Comparison of ENCODE assay signal across 12 cellular contexts in the genomic region with DNA sequence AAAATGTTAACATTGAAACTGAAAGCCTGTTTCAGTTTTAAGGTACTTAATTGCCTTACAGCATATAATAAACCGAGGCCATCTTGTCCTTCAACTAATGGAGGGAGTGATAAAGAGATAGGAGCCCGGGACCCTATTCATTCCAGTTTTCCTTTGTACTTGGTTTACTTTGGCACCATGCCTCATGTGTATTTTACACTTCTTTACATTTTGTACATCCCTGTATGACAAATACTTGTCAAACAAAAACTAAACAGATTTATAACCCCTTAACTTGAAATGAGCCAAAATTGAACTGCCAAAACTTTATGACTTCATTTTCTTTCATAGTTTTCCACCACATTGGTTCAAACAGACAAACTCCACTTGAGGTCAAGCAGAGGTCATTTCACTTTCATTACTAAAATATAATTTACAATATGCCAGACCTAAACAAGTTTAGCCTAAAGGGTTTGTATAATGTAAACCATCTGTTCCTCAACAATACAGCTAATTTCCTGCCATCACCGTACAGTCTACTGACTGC. TPM values are rescaled to one million over a fixed set of nuclear protein-coding genes. Genes with fewer than 3 reads are reported as not detected.
DNase-seq lines count a peak whose midpoint lies in the region; ATAC-seq and TF ChIP-seq lines count a peak whose summit lies in the region.
"Had no signal": no experiment of that assay in that cellular context is flagged by ENCODE, and none has a peak within 500 bp of the region (broad histone marks: within the 10 kb centered on the region; RNA-seq: fewer than 3 reads in every experiment).

No MANE protein-coding gene starts in this region.

- H3K27ac Mint-ChIP-seq in natural killer cell = no peak overlapping the region
- no peak overlapping the region for H3K27ac Mint-ChIP-seq in endodermal cell

- H3K4me3 ChIP-seq in AG09309 (ENCODE audit: control insufficient read depth, low read depth, low read length) = no peak overlapping the region
- no peak overlapping the region for H3K4me3 ChIP-seq in astrocyte of the spinal cord (ENCODE audit: low read depth, low read length)
- H3K4me3 ChIP-seq in endodermal cell (ENCODE audit: low read length) = no peak overlapping the region
- H3K4me3 ChIP-seq: BLaER1, skin epidermis had no signal

- no peak overlapping the region for H3K9ac ChIP-seq in endodermal cell (ENCODE audit: extremely low read depth, low read length, poor library complexity, severe bottlenecking)
- H3K9ac ChIP-seq: BLaER1 had no signal

- no peaks in the 10 kb centered on the region for H3K4me1 Mint-ChIP-seq in natural killer cell
- H3K4me1 Mint-ChIP-seq in endodermal cell = peaks cover 20% of the 10 kb centered on the region

- no peaks in the 10 kb centered on the region for H3K4me1 ChIP-seq in endodermal cell (ENCODE audit: control insufficient read depth, insufficient read depth, low read length)
- H3K4me1 ChIP-seq: BLaER1 had no signal

- in situ Hi-C loops in astrocyte of the spinal cord (cut with HindIII; ENCODE audit: low sequenced_read_pairs) = no loop called here

- H3K36me3 Mint-ChIP-seq in natural killer cell (no peaks in the 10 kb centered on the region), endodermal cell (ENCODE audit: low read depth) (peaks cover 73% of the 10 kb centered on the region)

- WGBS in endodermal cell (ENCODE audit: insufficient coverage in 1 of 2, insufficient read length in 1 of 2), 2 experiments = 97 to 100% methylated on average over 1 to 3 of the region's 3 CpGs

- no peak for TF ChIP-seq CTCF in AG09309 (IDR thresholded peaks at IDR 0.05; ENCODE audit: control insufficient read depth, insufficient read depth, low read depth, low read length, missing control alignments)
- no peak for TF ChIP-seq CTCF in astrocyte of the spinal cord (IDR thresholded peaks at IDR 0.05; ENCODE audit: low read depth, low read length)
- TF ChIP-seq CTCF in natural killer cell (IDR thresholded peaks at IDR 0.05) = no peak
- no peak for TF ChIP-seq CTCF in endodermal cell (conservative IDR thresholded peaks at IDR 0.05)

- H3K36me3 ChIP-seq in endodermal cell (ENCODE audit: control insufficient read depth, insufficient read depth, low read length) = peaks cover 58% of the 10 kb centered on the region
- H3K36me3 ChIP-seq: BLaER1 had no signal

- ATAC-seq in GM21529 (IDR thresholded peaks at IDR 0.05; ENCODE audit: unreplicated experiment) (peak; percentile 44), natural killer cell (no peak), HG02623 (IDR thresholded peaks at IDR 0.05; ENCODE audit: unreplicated experiment) (no peak)

- no peaks in the 10 kb centered on the region for H3K27me3 ChIP-seq in endodermal cell (ENCODE audit: control insufficient read depth, insufficient read depth, low read length, poor library complexity, severe bottlenecking)
- H3K27me3 ChIP-seq: BLaER1 had no signal

- DNase-seq in AG09309 (ENCODE audit: low read depth) (peak; percentile 5), NCI-H1417 (lab: John Stamatoyannopoulos, UW) (peak; percentile 17 to 87 (median 43)), astrocyte of the spinal cord (ENCODE audit: low read depth, low spot score) (peak; percentile 40), natural killer cell (no peak), substantia nigra (lab: John Stamatoyannopoulos, UW) (no peak), endodermal cell (no peak)
- DNase-seq: GOT3 had no signal

- H3K9me3 ChIP-seq in endodermal cell (ENCODE audit: control insufficient read depth, low read length) = peaks cover 27% of the 10 kb centered on the region
- H3K9me3 ChIP-seq: BLaER1 had no signal

- H3K9me3 Mint-ChIP-seq in natural killer cell (no peaks in the 10 kb centered on the region), endodermal cell (peaks cover 28% of the 10 kb centered on the region)

- intact Hi-C loops in natural killer cell (cut with micrococcal nuclease) = no loop called here

- H3K27ac ChIP-seq in substantia nigra (ENCODE audit: low read depth, low read length, poor library complexity, severe bottlenecking) = no peak overlapping the region
- H3K27ac ChIP-seq in endodermal cell (ENCODE audit: low read depth, low read length) = no peak overlapping the region
- H3K27ac ChIP-seq: BLaER1, skin epidermis had no signal

- H3K4me3 Mint-ChIP-seq in natural killer cell = no peak overlapping the region
- H3K4me3 Mint-ChIP-seq in endodermal cell = no peak overlapping the region

- H3K27me3 Mint-ChIP-seq in natural killer cell (ENCODE audit: low read depth in 2 of 2) (peaks cover 14 to 22% of the 10 kb centered on the region in 2 donors), endodermal cell (ENCODE audit: insufficient read depth) (no peaks in the 10 kb centered on the region)

RNA-seq across cellular contexts. Expression of a gene that starts 30.9 kb away (rescaled TPM):
- total RNA-seq in natural killer cell = not detected
- total RNA-seq in endodermal cell = not detected
- polyA plus RNA-seq in endodermal cell (2013, experiment 1 of 2) = not detected
- polyA plus RNA-seq in endodermal cell (2013, experiment 2 of 2) = not detected
- total RNA-seq: activated T-helper 2 cell treated with anti-CD3 and anti-CD28 coated beads, Interferon-gamma antibody, Interleukin-2, Interleukin-4, amounts not matched to agents 10 μg/mL and 5 μg/mL and 100 μg/mL, durations not matched to agents 14 hours and 24 hours and 36 hours had no signal

Comparison
In these comparisons a context has a peak if more than half of its experiments do, and no peak if none do; other contexts are left out.
1. DNase-seq: peak in AG09309 (single experiment), NCI-H1417 (3 of 3) and astrocyte of the spinal cord (single experiment); none in natural killer cell (single experiment), substantia nigra (0 of 49) and endodermal cell (single experiment).